21 cellular contexts compared by ENCODE assay signal in genomic region chr10:18321371-18321770, GRCh38.
DNase-seq lines count a peak whose midpoint lies in the region; FAIRE-seq and TF ChIP-seq lines count a peak whose summit lies in the region.
"Had no signal": no experiment of that assay in that cellular context is flagged by ENCODE, and none has a peak within 500 bp of the region (broad histone marks: within the 10 kb centered on the region; RNA-seq: fewer than 3 reads in every experiment).

No MANE protein-coding gene starts in this region.

- DNase-seq in SK-MEL-5 (ENCODE audit: low read depth, low spot score) (peak; percentile 89), foreskin melanocyte (peak; percentile 94), superior temporal gyrus (ENCODE audit: extremely low spot score) (peak; percentile 4), small intestine (no peak), HPDE6-E6E7 (ENCODE audit: extremely low spot score) (no peak), PC-9 (no peak)
- DNase-seq: 8988T; ACHN; BE2C; C1 segment of cervical spinal cord; Caco-2; Calu3; CD4-positive, alpha-beta memory T cell; CD4-positive, CD25-positive, alpha-beta regulatory T cell; CD8-positive, alpha-beta memory T cell; DMS79 treated with DMSO at 0.1 percent for 48 hours; GF-D8 had no signal

- H3K27me3 ChIP-seq in small intestine (ENCODE audit: control insufficient read depth in 2 of 2, insufficient read depth in 2 of 2, low read length in 2 of 2) = no peaks in the 10 kb centered on the region
- no peaks in the 10 kb centered on the region for H3K27me3 ChIP-seq in PC-9 (ENCODE audit: insufficient read depth, low read depth)
- H3K27me3 ChIP-seq: BE2C, BLaER1 had no signal

- H3K9me3 ChIP-seq in small intestine (ENCODE audit: control insufficient read depth, low read depth) (no peaks in the 10 kb centered on the region), PC-9 (ENCODE audit: insufficient read depth, low read depth) (no peaks in the 10 kb centered on the region)
- H3K9me3 ChIP-seq: BE2C, BLaER1 had no signal

- H4K20me1 ChIP-seq in PC-9 (ENCODE audit: insufficient read depth) = no peaks in the 10 kb centered on the region
- H4K20me1 ChIP-seq: BLaER1 had no signal

- H3K4me2 ChIP-seq in PC-9 = no peak overlapping the region
- H3K4me2 ChIP-seq: BLaER1 had no signal

- no peak for TF ChIP-seq CTCF in PC-9 (conservative IDR thresholded peaks at IDR 0.05)

- BruUV-seq in PC-9 (replicated peaks; lab: Mats Ljungman, UMichigan) = no TSS peak

- no peaks in the 10 kb centered on the region for H3K9me2 ChIP-seq in PC-9 (ENCODE audit: insufficient read depth)

- no peaks in the 10 kb centered on the region for H3K36me3 ChIP-seq in small intestine (ENCODE audit: control insufficient read depth in 2 of 2, insufficient read depth in 2 of 2, low read length in 2 of 2)
- H3K36me3 ChIP-seq in PC-9 (ENCODE audit: low read depth) = no peaks in the 10 kb centered on the region
- H3K36me3 ChIP-seq: BE2C, BLaER1 had no signal

- H3K79me2 ChIP-seq in PC-9 (ENCODE audit: low read depth) = no peaks in the 10 kb centered on the region

- H3K4me3 ChIP-seq in small intestine (ENCODE audit: low read depth in 1 of 2, low read length in 2 of 2) (no peak overlapping the region), PC-9 (no peak overlapping the region)
- H3K4me3 ChIP-seq: BLaER1 had no signal

- H3K27ac ChIP-seq in small intestine (ENCODE audit: low read depth in 1 of 2, low read length in 1 of 2) (no peak overlapping the region), PC-9 (no peak overlapping the region)
- H3K27ac ChIP-seq: BLaER1 had no signal

- no peak overlapping the region for H2AFZ ChIP-seq in PC-9

- 76 to 96% (median 96%) methylated on average over 1 of the region's 1 CpG for WGBS in small intestine, 3 donors

- no peaks in the 10 kb centered on the region for H3F3A ChIP-seq in PC-9 (ENCODE audit: insufficient read depth, low read depth)

- no peak for FAIRE-seq in small intestine (lab: Jason Lieb, UNC)
- FAIRE-seq: A204.1, G401.6, GM12891 had no signal

- intact Hi-C loops in PC-9 (cut with micrococcal nuclease; ENCODE audit: unreplicated experiment) = no loop called here

- CTCF ChIA-PET in PC-9 (lab: Charles Lee) = no interaction called here

- POLR2A ChIA-PET in PC-9 (lab: Charles Lee; ENCODE audit: unreplicated experiment) = no interaction called here

- no peaks in the 10 kb centered on the region for H3K4me1 ChIP-seq in small intestine (ENCODE audit: control insufficient read depth in 2 of 2, insufficient read depth in 1 of 2, low read depth in 1 of 2, low read length in 1 of 2)
- no peaks in the 10 kb centered on the region for H3K4me1 ChIP-seq in PC-9 (replicated peaks; ENCODE audit: insufficient read depth)
- H3K4me1 ChIP-seq: BE2C, BLaER1, Caco-2 had no signal

- in situ Hi-C loops in SK-MEL-5 (cut with HindIII; ENCODE audit: low pct_unique_long_range_greater_than_20kb, low sequenced_read_pairs) = no loop called here

Comparison
In these comparisons a context has a peak if more than half of its experiments do, and no peak if none do; other contexts are left out.
1. DNase-seq: peak in SK-MEL-5 (single experiment), foreskin melanocyte (single experiment) and superior temporal gyrus (single experiment); none in small intestine (single experiment), HPDE6-E6E7 (single experiment) and PC-9 (0 of 2).